ENCODE assay signal across 7 cellular contexts in genomic region chr2:210475726-210476125, GRCh38. TPM values are rescaled to one million over a fixed set of nuclear protein-coding genes. Genes with fewer than 3 reads are reported as not detected.
DNase-seq lines count a peak whose midpoint lies in the region; ATAC-seq and TF ChIP-seq lines count a peak whose summit lies in the region.

No MANE protein-coding gene starts in this region.

- peak overlapping the region; percentile 85 for H3K4me3 ChIP-seq in HCT116 (replicated peaks in 1 of 2; ENCODE audit: low read depth in 1 of 2, low read length in 2 of 2)
- H3K4me3 ChIP-seq in RWPE2 (ENCODE audit: severe bottlenecking), result peak overlapping the region; percentile 63
- H3K4me3 ChIP-seq in fibroblast of lung (replicated peaks in 1 of 4; ENCODE audit: control extremely low read depth in 1 of 4, insufficient read depth in 1 of 4, low read depth in 3 of 4, low read length in 4 of 4), result peak overlapping the region; percentile 83 to 87 (median 85)
- H3K4me3 ChIP-seq in gastrocnemius medialis, result peak overlapping the region; percentile 72 to 94 (median 87)

- H3K27ac ChIP-seq in HCT116 (ENCODE audit: low read depth, low read length) (no peak overlapping the region), RWPE2 (ENCODE audit: poor library complexity, severe bottlenecking) (no peak overlapping the region), fibroblast of lung (ENCODE audit: insufficient read depth, low read length) (peak overlapping the region; percentile 23), gastrocnemius medialis (peak overlapping the region; percentile 78 to 86 (median 82))

- TF ChIP-seq POLR2A in HCT116 (IDR thresholded peaks at IDR 0.05; ENCODE audit: borderline replicate concordance, extremely low read depth, insufficient read depth, insufficient read length) (no peak), gastrocnemius medialis (IDR thresholded peaks at IDR 0.05) (no peak)

- H3K4me2 ChIP-seq in HCT116 (ENCODE audit: low read length), result peak overlapping the region; percentile 87
- H3K4me2 ChIP-seq in fibroblast of lung (ENCODE audit: extremely low read depth, insufficient read depth, low read length), result peak overlapping the region; percentile 91

- RAD21 ChIA-PET in HCT116 (lab: Charles Lee; ENCODE audit: low non-redundant PET in 1 of 2, low total read pairs in 2 of 2, uncharacterized antibody in 2 of 2, unreplicated experiment in 2 of 2), result no interaction called here

- no peaks in the 10 kb centered on the region for H3K79me2 ChIP-seq in HCT116 (ENCODE audit: insufficient read depth, low read length)
- H3K79me2 ChIP-seq in fibroblast of lung (ENCODE audit: control insufficient read depth, insufficient read depth, low read length), result peaks cover 8% of the 10 kb centered on the region

- H3K9me3 ChIP-seq in HCT116 (ENCODE audit: control insufficient read depth in 1 of 2, insufficient read depth in 1 of 2, low read depth in 1 of 2, low read length in 2 of 2) (no peaks in the 10 kb centered on the region), RWPE2 (ENCODE audit: severe bottlenecking) (no peaks in the 10 kb centered on the region), fibroblast of lung (ENCODE audit: control insufficient read depth, insufficient read depth, low read depth, low read length) (no peaks in the 10 kb centered on the region), gastrocnemius medialis (no peaks in the 10 kb centered on the region)

- H2AFZ ChIP-seq in HCT116 (ENCODE audit: low read depth, low read length, poor library complexity, severe bottlenecking), result no peak overlapping the region
- peak overlapping the region; percentile 60 for H2AFZ ChIP-seq in fibroblast of lung (ENCODE audit: low read length)

- POLR2A ChIA-PET in HCT116 (lab: Charles Lee), result no interaction called here

- H3K36me3 ChIP-seq in HCT116 (ENCODE audit: control insufficient read depth in 1 of 2, insufficient read depth in 2 of 2, low read length in 2 of 2), result peaks cover 0 to 1% of the 10 kb centered on the region in 2 experiments; a peak in 1 of 4 replicates
- peaks cover 30% of the 10 kb centered on the region for H3K36me3 ChIP-seq in RWPE2 (ENCODE audit: low read depth)
- no peaks in the 10 kb centered on the region for H3K36me3 ChIP-seq in fibroblast of lung (ENCODE audit: control insufficient read depth, insufficient read depth, low read length)
- peaks cover 0 to 10% of the 10 kb centered on the region in 2 donors for H3K36me3 ChIP-seq in gastrocnemius medialis

- H3K27me3 ChIP-seq in HCT116 (ENCODE audit: insufficient read depth, low read length), result no peaks in the 10 kb centered on the region
- H3K27me3 ChIP-seq in RWPE2 (ENCODE audit: insufficient read depth, poor library complexity, severe bottlenecking), result no peaks in the 10 kb centered on the region
- no peaks in the 10 kb centered on the region for H3K27me3 ChIP-seq in fibroblast of lung (ENCODE audit: control insufficient read depth, insufficient read depth, low read length)
- H3K27me3 ChIP-seq in gastrocnemius medialis, result no peaks in the 10 kb centered on the region

- in situ Hi-C loops in gastrocnemius medialis (cut with MboI; ENCODE audit: low sequenced_read_pairs in 4 of 4), result no loop called here

- DNase-seq in HCT116 (ENCODE audit: low read depth, low spot score), result no peak
- DNase-seq in RWPE2 (ENCODE audit: low spot score), result no peak
- DNase-seq in fibroblast of lung (ENCODE audit: low read depth in 2 of 2), result peak; percentile 7 to 8
- no peak for DNase-seq in gastrocnemius medialis
- no peak for DNase-seq in activated CD4-positive, CD25-positive, alpha-beta regulatory T cell (lab: John Stamatoyannopoulos, UW)
- no peak for DNase-seq in 8988T

- TF ChIP-seq RAD21 in HCT116 (IDR thresholded peaks at IDR 0.05; ENCODE audit: low read depth), result no peak

- BruUV-seq in HCT116 (replicated peaks; lab: Mats Ljungman, UMichigan), result no TSS peak

- TF ChIP-seq CTCF in HCT116 (IDR thresholded peaks at IDR 0.05 in 2 of 3, conservative IDR thresholded peaks at IDR 0.05 in 1 of 3; ENCODE audit: borderline replicate concordance in 1 of 3, insufficient read depth in 1 of 3, low read depth in 2 of 3, low read length in 2 of 3) (no peak), RWPE2 (IDR thresholded peaks at IDR 0.05; ENCODE audit: poor library complexity, severe bottlenecking) (no peak), fibroblast of lung (conservative IDR thresholded peaks at IDR 0.05 in 1 of 2, IDR thresholded peaks at IDR 0.05 in 1 of 2; ENCODE audit: low read depth in 1 of 2, low read length in 2 of 2) (no peak), gastrocnemius medialis (IDR thresholded peaks at IDR 0.05 in 4 of 5, conservative IDR thresholded peaks at IDR 0.05 in 1 of 5) (no peak)

- no peak for ATAC-seq in HCT116
- ATAC-seq in RWPE2 (ENCODE audit: low read depth), result no peak
- ATAC-seq in gastrocnemius medialis, result no peak
- no peak for ATAC-seq in GM19463 (IDR thresholded peaks at IDR 0.05; ENCODE audit: unreplicated experiment)

- H3K4me1 ChIP-seq in HCT116 (ENCODE audit: control insufficient read depth in 1 of 2, insufficient read depth in 2 of 2, low read length in 2 of 2), result peaks cover 5 to 22% of the 10 kb centered on the region in 2 experiments; a peak in 3 of 4 replicates
- peaks cover 4% of the 10 kb centered on the region for H3K4me1 ChIP-seq in RWPE2 (ENCODE audit: insufficient read depth, poor library complexity, severe bottlenecking)
- H3K4me1 ChIP-seq in fibroblast of lung (ENCODE audit: control insufficient read depth, extremely low read depth, insufficient read depth, low read length), result peaks cover 4% of the 10 kb centered on the region
- H3K4me1 ChIP-seq in gastrocnemius medialis, result peaks cover 10 to 22% of the 10 kb centered on the region in 2 donors

- H3K9ac ChIP-seq in HCT116 (ENCODE audit: low read length), result peak overlapping the region; percentile 78
- peak overlapping the region; percentile 78 for H3K9ac ChIP-seq in fibroblast of lung (ENCODE audit: insufficient read depth, low read length)

- H3K9me2 ChIP-seq in HCT116 (ENCODE audit: insufficient read depth), result no peaks in the 10 kb centered on the region

- H4K20me1 ChIP-seq in HCT116 (ENCODE audit: insufficient read depth) (no peaks in the 10 kb centered on the region), fibroblast of lung (ENCODE audit: control insufficient read depth, extremely low read depth, insufficient read depth, low read length) (no peaks in the 10 kb centered on the region)

- intact Hi-C loops in HCT116 (cut with micrococcal nuclease) (no loop called here), gastrocnemius medialis (cut with DNase I; ENCODE audit: low total_unique reads) (loop anchor here (10.0 kb wide), 1 partner anchor 181 kb away; no protein-coding TSS in a partner anchor)

- CTCF ChIA-PET in HCT116 (lab: Charles Lee), result no interaction called here

TF ChIP-seq in HCT116, 20 proteins besides CTCF, POLR2A, EP300 and RAD21:
- TF ChIP-seq TCF7L2 (IDR thresholded peaks at IDR 0.05; ENCODE audit: borderline replicate concordance, extremely low read depth, insufficient read depth, insufficient read length), result no peak
- TF ChIP-seq ZBTB33 (IDR thresholded peaks at IDR 0.05; ENCODE audit: extremely low read depth, insufficient replicate concordance, low read length), result no peak
- TF ChIP-seq EGR1 (IDR thresholded peaks at IDR 0.05; ENCODE audit: low read depth), result no peak
- TF ChIP-seq POLR2AphosphoS5 (IDR thresholded peaks at IDR 0.05; ENCODE audit: low read depth, low read length), result no peak
- TF ChIP-seq ELF1 (IDR thresholded peaks at IDR 0.05; ENCODE audit: borderline replicate concordance, low read depth), result no peak
- TF ChIP-seq ZFX (IDR thresholded peaks at IDR 0.05), result no peak
- TF ChIP-seq FOSL1 (IDR thresholded peaks at IDR 0.05; ENCODE audit: low read depth), result no peak

RNA-seq across cellular contexts. Expression of gene LANCL1, which starts 0.8 kb away (rescaled TPM):
- total RNA-seq in HCT116 (2021; ENCODE audit: unreplicated experiment), result 61.5 TPM
- 25.9 and 34.3 TPM in 2 replicates for polyA plus RNA-seq in HCT116 (2012)
- total RNA-seq in fibroblast of lung, result 32.6 and 56.1 TPM in 2 replicates
- polyA plus RNA-seq in fibroblast of lung, result 55.1 and 71.8 TPM in 2 replicates
- polyA plus RNA-seq in fibroblast of lung (2012), result 30.7 and 39.6 TPM in 2 replicates
- polyA minus RNA-seq in fibroblast of lung (ENCODE audit: low replicate concordance), result 45.3 and 77.0 TPM in 2 replicates
- total RNA-seq in gastrocnemius medialis, result 10 to 100 TPM; 19.7 to 38.3 (median 24.3) TPM

Comparison
In these comparisons a context has a peak if more than half of its experiments do, and no peak if none do; other contexts are left out.
1. DNase-seq: peak in fibroblast of lung (2 of 2); none in HCT116 (single experiment), RWPE2 (single experiment), gastrocnemius medialis (0 of 2), activated CD4-positive, CD25-positive, alpha-beta regulatory T cell (0 of 4) and 8988T (single experiment).
2. H3K27ac ChIP-seq: peak in fibroblast of lung (single experiment) and gastrocnemius medialis (4 of 4); none in HCT116 (single experiment) and RWPE2 (single experiment).
3. Peak in every context shown above with its lines, with median percentiles within 50 percentile points of each other: H3K4me3 ChIP-seq.